Comparison of ENCODE assay signal across 13 cellular contexts in genomic region chr9:71549023-71549422, GRCh38.
DNase-seq lines count a peak whose midpoint lies in the region; ATAC-seq, FAIRE-seq and TF ChIP-seq lines count a peak whose summit lies in the region.
"Had no signal": no experiment of that assay in that cellular context is flagged by ENCODE, and none has a peak within 500 bp of the region (broad histone marks: within the 10 kb centered on the region; RNA-seq: fewer than 3 reads in every experiment).

No MANE protein-coding gene starts in this region.

- DNase-seq in GM18507 (ENCODE audit: extremely low spot score, insufficient read length, low read depth): peak; percentile 17
- DNase-seq in NOMO-1 treated with DMSO at 0.1 percent for 48 hours (lab: John Stamatoyannopoulos, UW; ENCODE audit: unreplicated experiment): peak; percentile 68
- no peak for DNase-seq in effector CD4-positive, alpha-beta T cell
- DNase-seq in midbrain (lab: John Stamatoyannopoulos, UW): no peak
- no peak for DNase-seq in GF-D8 (lab: John Stamatoyannopoulos, UW)
- no peak for DNase-seq in A673 (ENCODE audit: low spot score)
- DNase-seq: stimulated activated CD4-positive, alpha-beta T cell treated with anti-CD3 and anti-CD28 coated beads, Interleukin-2, amount 100 ng/mL, for 24 hours had no signal

- H3K36me3 ChIP-seq in A673 (ENCODE audit: insufficient read depth, low read length, poor library complexity, severe bottlenecking): no peaks in the 10 kb centered on the region
- H3K36me3 ChIP-seq: BLaER1 treated with 17β-estradiol and CSF1 and Interleukin-3, amounts not matched to agents 10 nM and 100 nM; esophagus muscularis mucosa; neutrophil; thoracic aorta had no signal

- POLR2A ChIA-PET in A673 (lab: Charles Lee; ENCODE audit: low non-redundant PET): no interaction called here

- no peak for TF ChIP-seq CTCF in A673 (conservative IDR thresholded peaks at IDR 0.05; ENCODE audit: low read depth, low read length)

- CTCF ChIA-PET in A673 (lab: Charles Lee): no interaction called here

- no peaks in the 10 kb centered on the region for H3K4me1 ChIP-seq in A673 (ENCODE audit: insufficient read depth, low read length, poor library complexity, severe bottlenecking)
- H3K4me1 ChIP-seq: esophagus muscularis mucosa had no signal

- ATAC-seq in GM21360 (IDR thresholded peaks at IDR 0.05; ENCODE audit: unreplicated experiment): peak; percentile 85
- peak; percentile 87 for ATAC-seq in HG03025 (IDR thresholded peaks at IDR 0.05; ENCODE audit: low FRiP score, unreplicated experiment)

- peaks cover 62% of the 10 kb centered on the region for H3K27me3 ChIP-seq in A673 (replicated peaks; ENCODE audit: insufficient read depth, low read depth, low read length, poor library complexity)
- H3K27me3 ChIP-seq: BLaER1 treated with 17β-estradiol and CSF1 and Interleukin-3, amounts not matched to agents 10 nM and 100 nM had no signal

- intact Hi-C loops in A673 (cut with micrococcal nuclease; ENCODE audit: unreplicated experiment): no loop called here

- H3K9me3 ChIP-seq in A673 (ENCODE audit: low read depth, low read length, poor library complexity, severe bottlenecking): no peaks in the 10 kb centered on the region
- H3K9me3 ChIP-seq: BLaER1 treated with 17β-estradiol and CSF1 and Interleukin-3, amounts not matched to agents 10 nM and 100 nM; esophagus muscularis mucosa; neutrophil; thoracic aorta had no signal

- no TSS peak for BruUV-seq in A673 (replicated peaks; lab: Mats Ljungman, UMichigan)

- no peak overlapping the region for H3K27ac ChIP-seq in A673 (ENCODE audit: low read depth, low read length, poor library complexity, severe bottlenecking)
- H3K27ac ChIP-seq: BLaER1 treated with 17β-estradiol and CSF1 and Interleukin-3, amounts not matched to agents 10 nM and 100 nM; esophagus muscularis mucosa; neutrophil; thoracic aorta had no signal

- H3K4me3 ChIP-seq in A673 (ENCODE audit: low read depth, low read length, poor library complexity, severe bottlenecking): no peak overlapping the region
- H3K4me3 ChIP-seq: BLaER1 treated with 17β-estradiol and CSF1 and Interleukin-3, amounts not matched to agents 10 nM and 100 nM; esophagus muscularis mucosa; thoracic aorta had no signal

- peak; percentile 80 for FAIRE-seq in GM18507 (lab: Jason Lieb, UNC)

Comparison
In these comparisons a context has a peak if more than half of its experiments do, and no peak if none do; other contexts are left out.
1. DNase-seq: peak in GM18507 (single experiment) and NOMO-1 treated with DMSO at 0.1 percent for 48 hours (single experiment); none in effector CD4-positive, alpha-beta T cell (single experiment), midbrain (single experiment), GF-D8 (single experiment) and A673 (single experiment).